Comparison of ENCODE assay signal across 8 cellular contexts in genomic region chr16:54193656-54194007, GRCh38.
DNase-seq lines count a peak whose midpoint lies in the region; ATAC-seq and TF ChIP-seq lines count a peak whose summit lies in the region.

No MANE protein-coding gene starts in this region.

- H3K27me3 Mint-ChIP-seq in neural crest cell (ENCODE audit: low read depth), result peaks cover 13% of the 10 kb centered on the region

- peaks cover 25% of the 10 kb centered on the region for H3K4me1 Mint-ChIP-seq in neural crest cell

- H3K36me3 Mint-ChIP-seq in neural crest cell (ENCODE audit: low read depth), result no peaks in the 10 kb centered on the region

- peak overlapping the region; percentile 9 to 31 for H3K4me3 ChIP-seq in foreskin fibroblast (ENCODE audit: low read depth in 1 of 2, low read length in 2 of 2)

- no peak overlapping the region for H3K4me3 Mint-ChIP-seq in neural crest cell

- peak; percentile 68 for ATAC-seq in GM19035 (IDR thresholded peaks at IDR 0.05; ENCODE audit: unreplicated experiment)
- peak; percentile 97 for ATAC-seq in HG03159 (IDR thresholded peaks at IDR 0.05; ENCODE audit: unreplicated experiment)
- no peak for ATAC-seq in GM21737 (IDR thresholded peaks at IDR 0.05; ENCODE audit: unreplicated experiment)

- peak; percentile 64 for DNase-seq in COR-L47 (lab: John Stamatoyannopoulos, UW)
- DNase-seq in NCI-H2196 (lab: John Stamatoyannopoulos, UW; ENCODE audit: unreplicated experiment), result peak; percentile 44
- DNase-seq in activated CD8-positive, alpha-beta memory T cell treated with anti-CD3 and anti-CD28 coated beads, Interleukin-2, amount 50 U/mL, for 48 hours, result peak; percentile 66
- DNase-seq in foreskin fibroblast, result peak; percentile 57 to 80
- peak; percentile 82 for DNase-seq in neural crest cell (ENCODE audit: low read depth, low spot score)

- peak; percentile 80 for TF ChIP-seq CTCF in foreskin fibroblast (IDR thresholded peaks at IDR 0.05; ENCODE audit: low read depth, low read length)
- TF ChIP-seq CTCF in neural crest cell (conservative IDR thresholded peaks at IDR 0.05), result peak; percentile 83

- H3K9me3 Mint-ChIP-seq in neural crest cell, result peaks cover 3% of the 10 kb centered on the region

- H3K27ac Mint-ChIP-seq in neural crest cell (ENCODE audit: unreplicated experiment), result peak overlapping the region; percentile 50
